ENCODE assay signal across 22 cellular contexts in the genomic region with DNA sequence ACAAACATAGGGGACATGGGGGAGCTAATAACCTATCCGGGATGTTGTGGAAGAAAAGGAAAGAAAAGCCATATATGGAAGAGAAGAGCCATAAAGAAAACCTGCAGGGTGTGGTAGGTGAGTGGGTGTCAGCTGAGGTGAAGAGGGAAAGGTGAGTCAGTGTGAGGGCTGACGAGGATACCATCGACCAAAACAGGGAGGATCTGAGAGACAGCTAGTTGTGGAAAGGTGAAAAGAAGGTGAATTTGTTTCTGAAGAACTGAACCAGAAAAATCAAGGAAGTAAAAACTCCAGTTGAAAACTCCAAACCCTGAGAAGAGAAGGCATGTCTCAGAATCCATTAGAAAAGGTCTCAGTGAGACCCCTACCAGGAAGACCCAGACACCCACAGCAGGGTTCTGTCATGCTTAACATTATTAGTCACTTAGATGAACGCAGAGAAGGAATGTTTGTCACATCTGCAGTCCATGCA. TPM values are rescaled to one million over a fixed set of nuclear protein-coding genes. Genes with fewer than 3 reads are reported as not detected.
A peak's percentile ranks its signal among the peaks of the same experiment; 100 is the strongest.
DNase-seq lines count a peak whose midpoint lies in the region; ATAC-seq, FAIRE-seq and TF ChIP-seq lines count a peak whose summit lies in the region.
"Had no signal": no experiment of that assay in that cellular context is flagged by ENCODE, and none has a peak within 500 bp of the region (broad histone marks: within the 10 kb centered on the region; RNA-seq: fewer than 3 reads in every experiment).

No MANE protein-coding gene starts in this region.

- no peaks in the 10 kb centered on the region for H3K36me3 Mint-ChIP-seq in activated T-helper 17 cell treated with anti-CD3 and anti-CD28 coated beads, Interleukin-2, amount 50 U/mL, for 72 hours (ENCODE audit: low read depth)
- H3K36me3 Mint-ChIP-seq in osteocyte (ENCODE audit: unreplicated experiment), result no peaks in the 10 kb centered on the region

- no peaks in the 10 kb centered on the region for H3K27me3 ChIP-seq in BLaER1
- H3K27me3 ChIP-seq: vagina had no signal

- H4K20me1 ChIP-seq in BLaER1, result peaks cover 64% of the 10 kb centered on the region

- H3K9ac ChIP-seq in BLaER1, result no peak overlapping the region
- H3K9ac ChIP-seq: SK-N-SH had no signal

- DNase-seq in GM18507 (ENCODE audit: extremely low spot score, insufficient read length, low read depth), result no peak
- peak; percentile 58 for DNase-seq in kidney tubule cell (ENCODE audit: low spot score)
- no peak for DNase-seq in NCI-H2196 (lab: John Stamatoyannopoulos, UW; ENCODE audit: unreplicated experiment)
- no peak for DNase-seq in NCI-H1930 (lab: John Stamatoyannopoulos, UW)
- DNase-seq in osteocyte (ENCODE audit: extremely low spot score, unreplicated experiment), result no peak
- DNase-seq: activated CD4-positive, alpha-beta memory T cell treated with anti-CD3 and anti-CD28 coated beads, Interleukin-2, amount 10 ng/mL, durations not matched to agents 7 days and 5 days; caudate nucleus; effector memory CD4-positive, alpha-beta T cell; foreskin fibroblast; H7; NCI-H1694; NCI-H524; SK-N-SH; stimulated activated CD4-positive, alpha-beta T cell treated with anti-CD3 and anti-CD28 coated beads, Interleukin-15, amount 100 ng/mL, for 24 hours had no signal

- peaks cover 29% of the 10 kb centered on the region for H3K27me3 Mint-ChIP-seq in activated T-helper 17 cell treated with anti-CD3 and anti-CD28 coated beads, Interleukin-2, amount 50 U/mL, for 72 hours
- H3K27me3 Mint-ChIP-seq in osteocyte (ENCODE audit: unreplicated experiment), result peaks cover 17% of the 10 kb centered on the region

- H3K36me3 ChIP-seq in BLaER1, result peaks cover 56% of the 10 kb centered on the region
- H3K36me3 ChIP-seq: vagina had no signal

- no peaks in the 10 kb centered on the region for H3K4me1 Mint-ChIP-seq in activated T-helper 17 cell treated with anti-CD3 and anti-CD28 coated beads, Interleukin-2, amount 50 U/mL, for 72 hours
- H3K4me1 Mint-ChIP-seq in osteocyte (ENCODE audit: unreplicated experiment), result no peaks in the 10 kb centered on the region
- H3K4me1 Mint-ChIP-seq: activated CD4-positive, alpha-beta memory T cell treated with anti-CD3 and anti-CD28 coated beads, Interleukin-2, amount 10 ng/mL, durations not matched to agents 7 days and 5 days had no signal

- H3K27ac ChIP-seq in BLaER1, result no peak overlapping the region
- H3K27ac ChIP-seq: vagina had no signal

- TF ChIP-seq CTCF in osteocyte (IDR thresholded peaks at IDR 0.05), result no peak

- FAIRE-seq in GM18507 (lab: Jason Lieb, UNC), result peak; percentile 83
- FAIRE-seq: HTR-8/SVneo had no signal

- no peak overlapping the region for H3K4me3 Mint-ChIP-seq in activated T-helper 17 cell treated with anti-CD3 and anti-CD28 coated beads, Interleukin-2, amount 50 U/mL, for 72 hours
- no peak overlapping the region for H3K4me3 Mint-ChIP-seq in osteocyte (ENCODE audit: unreplicated experiment)
- H3K4me3 Mint-ChIP-seq: activated CD4-positive, alpha-beta memory T cell treated with anti-CD3 and anti-CD28 coated beads, Interleukin-2, amount 10 ng/mL, durations not matched to agents 7 days and 5 days; activated T-helper 1 cell treated with anti-CD3 and anti-CD28 coated beads, Interleukin-12 subunit alpha, Interleukin-12 subunit beta, Interleukin-2, Interleukin-4 antibody, amounts not matched to agents 30 ng/mL and 10 ng/mL and 1 ng/mL, durations not matched to agents 14 hours and 24 hours and 36 hours had no signal

- H3K4me1 ChIP-seq in BLaER1, result peaks cover 72% of the 10 kb centered on the region

- H3K4me2 ChIP-seq in BLaER1, result peak overlapping the region; percentile 95
- H3K4me2 ChIP-seq: SK-N-SH had no signal

- H3K4me3 ChIP-seq in BLaER1, result peak overlapping the region; percentile 72
- H3K4me3 ChIP-seq: vagina had no signal

- ATAC-seq in activated T-helper 17 cell treated with anti-CD3 and anti-CD28 coated beads, Interleukin-2, amount 50 U/mL, for 72 hours (replicated peaks), result peak; percentile 77
- ATAC-seq in HG03139 (IDR thresholded peaks at IDR 0.05; ENCODE audit: unreplicated experiment), result no peak

- H3K9me3 Mint-ChIP-seq in activated T-helper 17 cell treated with anti-CD3 and anti-CD28 coated beads, Interleukin-2, amount 50 U/mL, for 72 hours, result no peaks in the 10 kb centered on the region
- no peaks in the 10 kb centered on the region for H3K9me3 Mint-ChIP-seq in osteocyte (ENCODE audit: unreplicated experiment)
- H3K9me3 Mint-ChIP-seq: activated CD4-positive, alpha-beta memory T cell treated with anti-CD3 and anti-CD28 coated beads, Interleukin-2, amount 10 ng/mL, durations not matched to agents 7 days and 5 days; activated T-helper 1 cell treated with anti-CD3 and anti-CD28 coated beads, Interleukin-12 subunit alpha, Interleukin-12 subunit beta, Interleukin-2, Interleukin-4 antibody, amounts not matched to agents 30 ng/mL and 10 ng/mL and 1 ng/mL, durations not matched to agents 14 hours and 24 hours and 36 hours had no signal

- H3K9me3 ChIP-seq in BLaER1, result no peaks in the 10 kb centered on the region
- H3K9me3 ChIP-seq: SK-N-SH, vagina had no signal

- no peak overlapping the region for H3K27ac Mint-ChIP-seq in activated T-helper 17 cell treated with anti-CD3 and anti-CD28 coated beads, Interleukin-2, amount 50 U/mL, for 72 hours
- no peak overlapping the region for H3K27ac Mint-ChIP-seq in osteocyte (ENCODE audit: unreplicated experiment)
- H3K27ac Mint-ChIP-seq: activated CD4-positive, alpha-beta memory T cell treated with anti-CD3 and anti-CD28 coated beads, Interleukin-2, amount 10 ng/mL, durations not matched to agents 7 days and 5 days; activated T-helper 1 cell treated with anti-CD3 and anti-CD28 coated beads, Interleukin-12 subunit alpha, Interleukin-12 subunit beta, Interleukin-2, Interleukin-4 antibody, amounts not matched to agents 30 ng/mL and 10 ng/mL and 1 ng/mL, durations not matched to agents 14 hours and 24 hours and 36 hours had no signal

RNA-seq across cellular contexts. Expression of a gene that starts 4.1 kb away (rescaled TPM):
- not detected for total RNA-seq in activated T-helper 17 cell treated with anti-CD3 and anti-CD28 coated beads, Interleukin-2, amount 50 U/mL, for 72 hours
- not detected in 2 replicates for total RNA-seq in osteocyte
- total RNA-seq: activated CD4-positive, alpha-beta memory T cell treated with anti-CD3 and anti-CD28 coated beads, Interleukin-2, amount 10 ng/mL, durations not matched to agents 7 days and 5 days; activated T-helper 1 cell treated with anti-CD3 and anti-CD28 coated beads, Interleukin-12 subunit alpha, Interleukin-12 subunit beta, Interleukin-2, Interleukin-4 antibody, amounts not matched to agents 30 ng/mL and 10 ng/mL and 1 ng/mL, durations not matched to agents 14 hours and 24 hours and 36 hours; H7; lung microvascular endothelial cell; M059J had no signal

RNA-seq across cellular contexts. Expression of a gene that starts 37.0 kb away (rescaled TPM):
- not detected for total RNA-seq in activated T-helper 17 cell treated with anti-CD3 and anti-CD28 coated beads, Interleukin-2, amount 50 U/mL, for 72 hours
- not detected in 2 replicates for total RNA-seq in osteocyte
- total RNA-seq: activated CD4-positive, alpha-beta memory T cell treated with anti-CD3 and anti-CD28 coated beads, Interleukin-2, amount 10 ng/mL, durations not matched to agents 7 days and 5 days; activated T-helper 1 cell treated with anti-CD3 and anti-CD28 coated beads, Interleukin-12 subunit alpha, Interleukin-12 subunit beta, Interleukin-2, Interleukin-4 antibody, amounts not matched to agents 30 ng/mL and 10 ng/mL and 1 ng/mL, durations not matched to agents 14 hours and 24 hours and 36 hours; H7; lung microvascular endothelial cell; M059J; vagina had no signal
